In genomic region chr1:16352842-16353535, GRCh38 we compare ENCODE assay signal across 8 cellular contexts. TPM values are rescaled to one million over a fixed set of nuclear protein-coding genes. Genes with fewer than 3 reads are reported as not detected.
DNase-seq lines count a peak whose midpoint lies in the region; ATAC-seq, FAIRE-seq and TF ChIP-seq lines count a peak whose summit lies in the region.

No MANE protein-coding gene starts in this region.

- peak overlapping the region; percentile 96 for H3K4me3 Mint-ChIP-seq in endodermal cell
- H3K4me3 Mint-ChIP-seq in neural progenitor cell: peak overlapping the region; percentile 97

- peaks cover 33% of the 10 kb centered on the region for H4K20me1 ChIP-seq in neural progenitor cell (ENCODE audit: low read depth)

- peak overlapping the region; percentile 85 for H3K4me3 ChIP-seq in NT2/D1 (ENCODE audit: insufficient read length, low read depth)
- H3K4me3 ChIP-seq in endodermal cell (ENCODE audit: low read length): peak overlapping the region; percentile 93
- peak overlapping the region; percentile 87 for H3K4me3 ChIP-seq in neural progenitor cell

- peak overlapping the region; percentile 77 for H2AFZ ChIP-seq in neural progenitor cell (replicated peaks)

- H3K4me1 Mint-ChIP-seq in endodermal cell (peaks cover 10% of the 10 kb centered on the region), neural progenitor cell (peaks cover 23% of the 10 kb centered on the region)

- WGBS in endodermal cell (ENCODE audit: insufficient coverage in 1 of 2, insufficient read length in 1 of 2), 2 experiments: 63 to 69% methylated on average over 8 to 11 of the region's 11 CpGs

- TF ChIP-seq CTCF in endodermal cell (conservative IDR thresholded peaks at IDR 0.05) (no peak), neural progenitor cell (IDR thresholded peaks at IDR 0.05) (no peak)

- H3K27ac Mint-ChIP-seq in endodermal cell (peak overlapping the region; percentile 97), neural progenitor cell (peak overlapping the region; percentile 79)

- H3K27me3 Mint-ChIP-seq in endodermal cell (ENCODE audit: insufficient read depth) (no peaks in the 10 kb centered on the region), neural progenitor cell (ENCODE audit: insufficient read depth, low read depth) (peaks cover 2% of the 10 kb centered on the region)

- H3K27ac ChIP-seq in endodermal cell (ENCODE audit: low read depth, low read length) (peak overlapping the region; percentile 88), neural progenitor cell (peak overlapping the region; percentile 61)

- H3K9me3 Mint-ChIP-seq in endodermal cell: no peaks in the 10 kb centered on the region
- no peaks in the 10 kb centered on the region for H3K9me3 Mint-ChIP-seq in neural progenitor cell

- H3K79me2 ChIP-seq in neural progenitor cell (ENCODE audit: low read depth): peaks cover 41% of the 10 kb centered on the region

- H3K36me3 ChIP-seq in NT2/D1 (ENCODE audit: insufficient read depth, insufficient read length, low read length) (no peaks in the 10 kb centered on the region), endodermal cell (ENCODE audit: control insufficient read depth, insufficient read depth, low read length) (no peaks in the 10 kb centered on the region), neural progenitor cell (no peaks in the 10 kb centered on the region)

- H3K27me3 ChIP-seq in NT2/D1 (ENCODE audit: insufficient read depth, insufficient read length): no peaks in the 10 kb centered on the region
- H3K27me3 ChIP-seq in endodermal cell (ENCODE audit: control insufficient read depth, insufficient read depth, low read length, poor library complexity, severe bottlenecking): no peaks in the 10 kb centered on the region
- no peaks in the 10 kb centered on the region for H3K27me3 ChIP-seq in neural progenitor cell

- DNase-seq in DMS53 treated with DMSO at 0.1 percent for 48 hours (lab: John Stamatoyannopoulos, UW; ENCODE audit: unreplicated experiment) (peak; percentile 71), NT2/D1 (ENCODE audit: low read depth, low spot score) (no peak), endodermal cell (no peak), neural progenitor cell (ENCODE audit: low spot score) (no peak), HTR-8/SVneo (ENCODE audit: insufficient read length, low spot score) (no peak), NCI-H526 (lab: John Stamatoyannopoulos, UW) (no peak), A172 (ENCODE audit: low spot score) (no peak)

- peaks cover 12% of the 10 kb centered on the region for H3F3A ChIP-seq in neural progenitor cell (ENCODE audit: low read depth)

- no peak for FAIRE-seq in HTR-8/SVneo (lab: Jason Lieb, UNC)

- peak overlapping the region; percentile 73 for H3K4me2 ChIP-seq in neural progenitor cell

- H3K4me1 ChIP-seq in NT2/D1 (ENCODE audit: insufficient read depth, insufficient read length): peaks cover 3% of the 10 kb centered on the region
- H3K4me1 ChIP-seq in endodermal cell (ENCODE audit: control insufficient read depth, insufficient read depth, low read length): no peaks in the 10 kb centered on the region
- peaks cover 14% of the 10 kb centered on the region for H3K4me1 ChIP-seq in neural progenitor cell

- H3K36me3 Mint-ChIP-seq in endodermal cell (ENCODE audit: low read depth): no peaks in the 10 kb centered on the region
- H3K36me3 Mint-ChIP-seq in neural progenitor cell: no peaks in the 10 kb centered on the region

- no peak for ATAC-seq in GM21381 (IDR thresholded peaks at IDR 0.05; ENCODE audit: unreplicated experiment)

- H3K9me3 ChIP-seq in NT2/D1 (ENCODE audit: insufficient read depth, low read length) (no peaks in the 10 kb centered on the region), endodermal cell (ENCODE audit: control insufficient read depth, low read length) (no peaks in the 10 kb centered on the region), neural progenitor cell (ENCODE audit: low read depth) (no peaks in the 10 kb centered on the region)

- H3K9ac ChIP-seq in NT2/D1 (ENCODE audit: insufficient read length, low read depth): peak overlapping the region; percentile 80
- peak overlapping the region; percentile 62 for H3K9ac ChIP-seq in endodermal cell (ENCODE audit: extremely low read depth, low read length, poor library complexity, severe bottlenecking)
- H3K9ac ChIP-seq in neural progenitor cell: no peak overlapping the region

RNA-seq across cellular contexts. Expression of gene FBXO42, which starts 0.7 kb away (rescaled TPM):
- total RNA-seq in endodermal cell (10 to 100 TPM; 17.6 to 20.0 TPM), neural progenitor cell (ENCODE audit: low replicate concordance) (18.8 and 24.7 TPM in 2 replicates)
- 21.1 TPM for polyA plus RNA-seq in endodermal cell (2013, experiment 1 of 2)
- 20.9 TPM for polyA plus RNA-seq in endodermal cell (2013, experiment 2 of 2)
- 6.4 and 13.9 TPM in 2 replicates for total RNA-seq in A172 (2014; rRNA removed; shearing (Covaris generic))

RNA-seq across cellular contexts. Expression of gene SZRD1, which starts 14.1 kb away (rescaled TPM):
- total RNA-seq in endodermal cell (100 to 1,000 TPM; 111 to 118 TPM), neural progenitor cell (ENCODE audit: low replicate concordance) (50.2 and 73.2 TPM in 2 replicates)
- polyA plus RNA-seq in endodermal cell (2013, experiment 1 of 2): 81.7 TPM
- polyA plus RNA-seq in endodermal cell (2013, experiment 2 of 2): 86.2 TPM
- total RNA-seq in A172 (2014; rRNA removed; shearing (Covaris generic)): 66.1 and 72.9 TPM in 2 replicates
